In the genomic region with DNA sequence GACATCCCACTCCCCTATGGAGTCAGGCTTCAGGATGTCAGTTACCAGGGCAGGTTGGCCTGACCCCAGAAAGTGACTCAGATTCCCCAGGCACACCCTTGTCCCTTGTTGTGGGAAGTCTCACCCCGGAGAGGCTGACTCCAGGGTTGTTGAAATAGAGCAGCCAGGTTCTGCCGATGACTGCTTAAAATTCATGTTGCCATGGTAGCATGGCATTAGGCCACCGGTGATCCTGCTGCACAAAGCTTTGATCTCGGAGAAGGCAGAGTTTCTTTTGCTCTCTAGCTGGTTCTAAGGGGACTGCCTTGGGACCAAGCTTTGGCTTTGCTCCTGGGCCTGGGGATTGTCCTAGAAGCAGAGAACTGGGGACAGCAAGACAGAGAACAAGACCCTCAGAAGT, we compare ENCODE assay signal across 10 cellular contexts.
A peak's percentile ranks its signal among the peaks of the same experiment; 100 is the strongest.
DNase-seq lines count a peak whose midpoint lies in the region; ATAC-seq and TF ChIP-seq lines count a peak whose summit lies in the region.
"Had no signal": no experiment of that assay in that cellular context is flagged by ENCODE, and none has a peak within 500 bp of the region (broad histone marks: within the 10 kb centered on the region; RNA-seq: fewer than 3 reads in every experiment).

No MANE protein-coding gene starts in this region.

- TF ChIP-seq CTCF in left lung (IDR thresholded peaks at IDR 0.05) (no peak), GM10266 (IDR thresholded peaks at IDR 0.05; ENCODE audit: control insufficient read depth, insufficient read depth, low read depth, missing control alignments) (no peak)

- H3K9ac ChIP-seq in HUES64 (ENCODE audit: low read depth, low read length) = no peak overlapping the region

- H3K9me3 ChIP-seq in HUES64 (ENCODE audit: insufficient read depth, low read depth, low read length) (no peaks in the 10 kb centered on the region), left lung (no peaks in the 10 kb centered on the region)
- H3K9me3 ChIP-seq: pancreas had no signal

- H3K4me1 ChIP-seq in HUES64 (ENCODE audit: insufficient read depth, low read length) = peaks cover 8% of the 10 kb centered on the region; the same call in 1 of the 2 replicates
- H3K4me1 ChIP-seq in left lung = no peaks in the 10 kb centered on the region
- H3K4me1 ChIP-seq: pancreas had no signal

- H3K27ac ChIP-seq in HUES64 (ENCODE audit: low read depth, low read length) = peak overlapping the region; percentile 49; the same call in 1 of the 2 replicates
- no peak overlapping the region for H3K27ac ChIP-seq in left lung
- H3K27ac ChIP-seq: cardiac muscle cell, pancreas had no signal

- no peaks in the 10 kb centered on the region for H3K27me3 ChIP-seq in HUES64 (ENCODE audit: insufficient read depth, low read length)
- H3K27me3 ChIP-seq in left lung = no peaks in the 10 kb centered on the region
- H3K27me3 ChIP-seq: cardiac muscle cell, pancreas had no signal

- H3K36me3 ChIP-seq in HUES64 (ENCODE audit: insufficient read depth, low read length) (no peaks in the 10 kb centered on the region), left lung (no peaks in the 10 kb centered on the region)
- H3K36me3 ChIP-seq: cardiac muscle cell, pancreas had no signal

- peak; percentile 1 for DNase-seq in COLO668 (lab: John Stamatoyannopoulos, UW; ENCODE audit: unreplicated experiment)
- DNase-seq in anterior cingulate cortex (lab: John Stamatoyannopoulos, UW) = peak in 44 of 58 donors; percentile 4 to 80 (median 24)
- peak in 1 of 2 donors; percentile 41 for DNase-seq in left lung
- DNase-seq in GM10266 (ENCODE audit: extremely low spot score) = no peak
- no peak for DNase-seq in activated T-cell treated with anti-CD3 and anti-CD28 coated beads for 4 hours
- DNase-seq: pancreas had no signal

- intact Hi-C loops in left lung (cut with DNase I) = no loop called here

- H3K4me3 ChIP-seq in HUES64 (ENCODE audit: low read length) (no peak overlapping the region), left lung (no peak overlapping the region)
- H3K4me3 ChIP-seq: cardiac muscle cell, pancreas had no signal

- ATAC-seq in left lung = peak; percentile 64
- no peak for ATAC-seq in GM18867 (IDR thresholded peaks at IDR 0.05; ENCODE audit: unreplicated experiment)
- ATAC-seq in HG02981 (IDR thresholded peaks at IDR 0.05; ENCODE audit: unreplicated experiment) = no peak

- 20% methylated on average over 4 of the region's 4 CpGs for WGBS in HUES64

Comparison
In these comparisons a context has a peak if more than half of its experiments do, and no peak if none do; other contexts are left out.
1. DNase-seq: peak in COLO668 (single experiment) and anterior cingulate cortex (44 of 58); none in GM10266 (single experiment) and activated T-cell treated with anti-CD3 and anti-CD28 coated beads for 4 hours (single experiment).